8 cellular contexts compared by ENCODE assay signal in genomic region chr4:80336582-80336981, GRCh38. TPM values are rescaled to one million over a fixed set of nuclear protein-coding genes. Genes with fewer than 3 reads are reported as not detected.
DNase-seq lines count a peak whose midpoint lies in the region; ATAC-seq and TF ChIP-seq lines count a peak whose summit lies in the region.

No MANE protein-coding gene starts in this region.

- H3K4me1 Mint-ChIP-seq in CD14-positive monocyte, result peaks cover 15% of the 10 kb centered on the region

- no peak for TF ChIP-seq CTCF in CD14-positive monocyte (IDR thresholded peaks at IDR 0.05)
- peak; percentile 61 for TF ChIP-seq CTCF in foreskin keratinocyte (conservative IDR thresholded peaks at IDR 0.05)

- H3K27me3 ChIP-seq in HAP-1 (ENCODE audit: low read depth) (0 out of 2 replicates have a peak, but pooled peaks cover 5% of the 10 kb centered on the region), foreskin keratinocyte (peaks cover 6% of the 10 kb centered on the region)

- H3K27ac Mint-ChIP-seq in CD14-positive monocyte, result no peak overlapping the region

- H3K9me3 Mint-ChIP-seq in CD14-positive monocyte, result peaks cover 0 to 17% (median 6%) of the 10 kb centered on the region in 7 donors

- H3K4me1 ChIP-seq in HAP-1, result peaks cover 5% of the 10 kb centered on the region
- H3K4me1 ChIP-seq in foreskin keratinocyte, result peaks cover 11% of the 10 kb centered on the region

- H3K27ac ChIP-seq in foreskin keratinocyte, result no peak overlapping the region

- H3K36me3 ChIP-seq in HAP-1 (replicated peaks), result no peaks in the 10 kb centered on the region

- no peak overlapping the region for H3K4me3 ChIP-seq in HAP-1

- intact Hi-C loops in CD14-positive monocyte (cut with micrococcal nuclease), result no loop called here

- ATAC-seq in SK-N-SH treated with all-trans-retinoic acid at 6 μM for 48 hours (peak; percentile 78), foreskin keratinocyte (peak; percentile 29), HG02623 (IDR thresholded peaks at IDR 0.05; ENCODE audit: unreplicated experiment) (no peak), HG03521 (IDR thresholded peaks at IDR 0.05; ENCODE audit: unreplicated experiment) (no peak), HG02870 (IDR thresholded peaks at IDR 0.05; ENCODE audit: unreplicated experiment) (no peak)

- peaks cover 9 to 21% (median 9%) of the 10 kb centered on the region in 3 donors for H3K27me3 Mint-ChIP-seq in CD14-positive monocyte (ENCODE audit: low read depth in 3 of 3)

- in situ Hi-C loops in HAP-1 (cut with MboI; ENCODE audit: low sequenced_read_pairs), result loop anchor here (25.0 kb wide), 1 partner anchor 1399 kb away; the partner anchor contains the start of gene PAQR3

- DNase-seq in CD14-positive monocyte (ENCODE audit: low spot score) (no peak), HAP-1 (ENCODE audit: low spot score in 2 of 2) (peak; percentile 38 to 46), foreskin keratinocyte (peak in 1 of 2 donors; percentile 33), pons (ENCODE audit: low spot score) (peak; percentile 29)

- H3K4me3 Mint-ChIP-seq in CD14-positive monocyte, result peak overlapping the region; percentile 89 to 96

- H3K36me3 Mint-ChIP-seq in CD14-positive monocyte, result no peaks in the 10 kb centered on the region

- H3K9me3 ChIP-seq in HAP-1, result no peaks in the 10 kb centered on the region

TF ChIP-seq in SK-N-SH treated with all-trans-retinoic acid at 6 μM for 48 hours, 23 proteins besides CTCF, POLR2A, EP300 and RAD21:
- no peak for TF ChIP-seq ZNF565 (CRISPR knock-in tag; conservative IDR thresholded peaks at IDR 0.05; ENCODE audit: low read depth)
- TF ChIP-seq RARB (CRISPR knock-in tag; IDR thresholded peaks at IDR 0.05), result no peak
- no peak for TF ChIP-seq ZC3H10 (CRISPR knock-in tag; IDR thresholded peaks at IDR 0.05)
- TF ChIP-seq TOX (CRISPR knock-in tag; IDR thresholded peaks at IDR 0.05; ENCODE audit: borderline replicate concordance), result no peak
- TF ChIP-seq SNAI2 (CRISPR knock-in tag; IDR thresholded peaks at IDR 0.05), result no peak
- TF ChIP-seq GLIS3 (CRISPR knock-in tag; IDR thresholded peaks at IDR 0.05), result no peak
- TF ChIP-seq ZFP30 (CRISPR knock-in tag; IDR thresholded peaks at IDR 0.05), result no peak
- TF ChIP-seq PPARA (CRISPR knock-in tag; IDR thresholded peaks at IDR 0.05; ENCODE audit: borderline replicate concordance), result no peak
- TF ChIP-seq TCF4 (CRISPR knock-in tag; IDR thresholded peaks at IDR 0.05; ENCODE audit: borderline replicate concordance), result no peak
- TF ChIP-seq ZNF8 (CRISPR knock-in tag; IDR thresholded peaks at IDR 0.05), result no peak
- no peak for TF ChIP-seq ESRRG (CRISPR knock-in tag; IDR thresholded peaks at IDR 0.05)
- no peak for TF ChIP-seq ZNF70 (CRISPR knock-in tag; IDR thresholded peaks at IDR 0.05)
- no peak for TF ChIP-seq BACH2 (CRISPR knock-in tag; IDR thresholded peaks at IDR 0.05; ENCODE audit: borderline replicate concordance)
- TF ChIP-seq CREB5 (CRISPR knock-in tag; IDR thresholded peaks at IDR 0.05; ENCODE audit: low read depth), result no peak
- TF ChIP-seq OSR1 (CRISPR knock-in tag; IDR thresholded peaks at IDR 0.05), result no peak
- TF ChIP-seq CSDC2 (CRISPR knock-in tag; IDR thresholded peaks at IDR 0.05), result no peak
- no peak for TF ChIP-seq PATZ1 (CRISPR knock-in tag; IDR thresholded peaks at IDR 0.05; ENCODE audit: borderline replicate concordance)
TF ChIP-seq in SK-N-SH treated with all-trans-retinoic acid at 6 μM for 48 hours: peak in this region for 0.

RNA-seq across cellular contexts. Expression of gene CFAP299, which starts 1.1 kb away (rescaled TPM):
- polyA plus RNA-seq in CD14-positive monocyte, result not detected
- not detected in 2 replicates for total RNA-seq in foreskin keratinocyte
- not detected in 2 replicates for polyA plus RNA-seq in foreskin keratinocyte

Comparison
In these comparisons a context has a peak if more than half of its experiments do, and no peak if none do; other contexts are left out.
1. ATAC-seq: peak in SK-N-SH treated with all-trans-retinoic acid at 6 μM for 48 hours (single experiment) and foreskin keratinocyte (single experiment); none in HG02623 (single experiment), HG03521 (single experiment) and HG02870 (single experiment).